ENCODE assay signal across 8 cellular contexts in the genomic region with DNA sequence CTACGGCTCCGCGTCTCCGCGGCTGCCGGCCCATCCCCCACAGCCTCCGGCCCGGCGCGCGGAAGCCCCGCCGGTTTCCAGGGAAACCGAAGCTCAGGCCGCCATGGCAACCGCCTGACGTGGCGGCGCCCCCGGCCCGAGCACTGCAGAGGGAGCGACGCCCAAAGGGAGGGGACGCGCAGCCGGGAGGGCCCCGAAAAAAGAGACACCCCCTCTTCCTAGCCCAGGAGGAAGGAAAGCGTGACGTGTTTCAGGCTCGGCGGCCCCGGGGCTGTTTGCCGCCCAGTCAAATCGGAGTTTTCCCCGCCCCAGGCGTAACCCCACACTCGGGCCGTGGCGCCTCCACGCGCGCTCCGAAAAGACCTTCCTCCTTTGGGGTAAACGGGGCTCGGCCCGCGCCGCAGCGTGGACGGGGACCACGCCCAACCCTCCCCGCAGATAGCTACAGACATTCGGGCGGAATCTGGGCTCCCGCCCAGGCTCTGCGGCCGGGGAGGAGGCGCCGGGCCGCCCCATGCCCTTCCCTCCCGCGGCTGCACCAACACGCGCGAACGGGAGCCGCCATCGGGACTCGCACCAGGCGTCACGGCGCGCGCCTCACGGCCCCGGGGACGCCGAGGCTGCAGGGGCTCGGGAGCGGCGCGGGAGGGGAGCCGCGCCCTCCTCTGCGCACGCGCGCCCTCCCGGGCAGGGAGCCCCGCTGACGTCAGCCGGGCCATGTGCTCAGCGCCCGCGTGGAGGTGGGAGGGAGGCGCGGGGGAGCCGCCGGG. TPM values are rescaled to one million over a fixed set of nuclear protein-coding genes. Genes with fewer than 3 reads are reported as not detected.
DNase-seq lines count a peak whose midpoint lies in the region; ATAC-seq and TF ChIP-seq lines count a peak whose summit lies in the region.

No MANE protein-coding gene starts in this region.

- intact Hi-C loops in dendritic cell treated with granulocyte-macrophage colony-stimulating factor and Interleukin-4, amounts not matched to agents 40 ng/mL and 50 ng/mL, for 4 days (cut with micrococcal nuclease) = loop anchor here (10.0 kb wide), 1 partner anchor 819 kb away; no protein-coding TSS in a partner anchor

- TF ChIP-seq RAD21 in liver (IDR thresholded peaks at IDR 0.05) = no peak

- under 1% methylated on average over 99 of the region's 99 CpGs for WGBS in liver

- DNase-seq in AG20443 (ENCODE audit: low spot score) = peak; percentile 91
- DNase-seq in NCI-H510A (lab: John Stamatoyannopoulos, UW) = peak; percentile 74
- peak; percentile 80 to 83 for DNase-seq in activated CD4-positive, alpha-beta T cell treated with anti-CD3 and anti-CD28 coated beads, Interleukin-2, amount 50 U/mL, for 24 hours (ENCODE audit: low read depth in 1 of 2, low spot score in 1 of 2)
- DNase-seq in stimulated activated CD4-positive, alpha-beta T cell treated with anti-CD3 and anti-CD28 coated beads, Interleukin-2, amount 100 ng/mL, for 48 hours = peak; percentile 83 to 89

- peak overlapping the region; percentile 61 to 85 (median 68) for H3K4me3 ChIP-seq in liver (ENCODE audit: low read depth in 1 of 3, low read length in 3 of 3)

- no peaks in the 10 kb centered on the region for H3K36me3 ChIP-seq in liver (ENCODE audit: control insufficient read depth in 4 of 4, insufficient read depth in 3 of 4, low read depth in 1 of 4, low read length in 3 of 4)

- H3K9me3 Mint-ChIP-seq in dendritic cell treated with granulocyte-macrophage colony-stimulating factor and Interleukin-4, amounts not matched to agents 40 ng/mL and 50 ng/mL, for 4 days = no peaks in the 10 kb centered on the region

- peak overlapping the region; percentile 83 for H3K4me3 Mint-ChIP-seq in dendritic cell treated with granulocyte-macrophage colony-stimulating factor and Interleukin-4, amounts not matched to agents 40 ng/mL and 50 ng/mL, for 4 days

- peak overlapping the region; percentile 95 for H3K27ac Mint-ChIP-seq in dendritic cell treated with granulocyte-macrophage colony-stimulating factor and Interleukin-4, amounts not matched to agents 40 ng/mL and 50 ng/mL, for 4 days

- peaks cover 68% of the 10 kb centered on the region for H3K36me3 Mint-ChIP-seq in dendritic cell treated with granulocyte-macrophage colony-stimulating factor and Interleukin-4, amounts not matched to agents 40 ng/mL and 50 ng/mL, for 4 days (ENCODE audit: low read depth)

- H3K4me1 ChIP-seq in liver (ENCODE audit: control insufficient read depth in 4 of 4, insufficient read depth in 4 of 4, low read length in 3 of 4) = peaks cover 16 to 45% (median 35%) of the 10 kb centered on the region in 4 donors

- TF ChIP-seq CTCF in liver (IDR thresholded peaks at IDR 0.05; ENCODE audit: low read depth, low read length, missing input control) = no peak

- H3K9me3 ChIP-seq in liver (ENCODE audit: control insufficient read depth in 4 of 4, low read length in 3 of 4) = no peaks in the 10 kb centered on the region

- in situ Hi-C loops in GM18951 (cut with MboI; ENCODE audit: low sequenced_read_pairs, unreplicated experiment) = no loop called here

- H3K27ac ChIP-seq in liver (ENCODE audit: low read depth in 1 of 2, low read length in 2 of 2) = peak overlapping the region; percentile 99

- peak; percentile 32 for ATAC-seq in HG03159 (IDR thresholded peaks at IDR 0.05; ENCODE audit: unreplicated experiment)

- H3K27me3 Mint-ChIP-seq in dendritic cell treated with granulocyte-macrophage colony-stimulating factor and Interleukin-4, amounts not matched to agents 40 ng/mL and 50 ng/mL, for 4 days = no peaks in the 10 kb centered on the region

- peak; percentile 63 for TF ChIP-seq POLR2A in GM18951 (IDR thresholded peaks at IDR 0.05; ENCODE audit: extremely low read depth, insufficient read depth, insufficient read length)

- peak overlapping the region; percentile 56 to 74 for H3K9ac ChIP-seq in liver (ENCODE audit: low read depth in 1 of 2, low read length in 2 of 2)

- H3K27me3 ChIP-seq in liver (ENCODE audit: control insufficient read depth in 4 of 4, insufficient read depth in 4 of 4, low read length in 3 of 4) = no peaks in the 10 kb centered on the region

- peaks cover 85% of the 10 kb centered on the region for H3K4me1 Mint-ChIP-seq in dendritic cell treated with granulocyte-macrophage colony-stimulating factor and Interleukin-4, amounts not matched to agents 40 ng/mL and 50 ng/mL, for 4 days (ENCODE audit: low read depth)

TF ChIP-seq in liver, 16 proteins besides CTCF, POLR2A, EP300 and RAD21:
- TF ChIP-seq RXRA (IDR thresholded peaks at IDR 0.05) = no peak
- TF ChIP-seq, protein P1, sequence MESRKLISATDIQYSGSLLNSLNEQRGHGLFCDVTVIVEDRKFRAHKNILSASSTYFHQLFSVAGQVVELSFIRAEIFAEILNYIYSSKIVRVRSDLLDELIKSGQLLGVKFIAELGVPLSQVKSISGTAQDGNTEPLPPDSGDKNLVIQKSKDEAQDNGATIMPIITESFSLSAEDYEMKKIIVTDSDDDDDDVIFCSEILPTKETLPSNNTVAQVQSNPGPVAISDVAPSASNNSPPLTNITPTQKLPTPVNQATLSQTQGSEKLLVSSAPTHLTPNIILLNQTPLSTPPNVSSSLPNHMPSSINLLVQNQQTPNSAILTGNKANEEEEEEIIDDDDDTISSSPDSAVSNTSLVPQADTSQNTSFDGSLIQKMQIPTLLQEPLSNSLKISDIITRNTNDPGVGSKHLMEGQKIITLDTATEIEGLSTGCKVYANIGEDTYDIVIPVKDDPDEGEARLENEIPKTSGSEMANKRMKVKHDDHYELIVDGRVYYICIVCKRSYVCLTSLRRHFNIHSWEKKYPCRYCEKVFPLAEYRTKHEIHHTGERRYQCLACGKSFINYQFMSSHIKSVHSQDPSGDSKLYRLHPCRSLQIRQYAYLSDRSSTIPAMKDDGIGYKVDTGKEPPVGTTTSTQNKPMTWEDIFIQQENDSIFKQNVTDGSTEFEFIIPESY (IDR thresholded peaks at IDR 0.05) = no peak
- TF ChIP-seq YY1 (IDR thresholded peaks at IDR 0.05) = no peak
- TF ChIP-seq EGR1 (IDR thresholded peaks at IDR 0.05; ENCODE audit: low read depth in 2 of 2) = no peak
- TF ChIP-seq HNF4A (conservative IDR thresholded peaks at IDR 0.05) = no peak
- TF ChIP-seq SP1 (IDR thresholded peaks at IDR 0.05) = no peak

RNA-seq across cellular contexts. Expression of a gene that starts 7.5 kb away (rescaled TPM):
- 1 to 10 TPM; 2.8 to 5.0 TPM for total RNA-seq in liver
- 1 to 10 TPM; 1.7 to 2.5 TPM for polyA plus RNA-seq in liver

RNA-seq across cellular contexts. Expression of a gene that starts 56.1 kb away (rescaled TPM):
- 10 to 100 TPM; 12.4 to 17.5 TPM for total RNA-seq in liver
- 10 to 100 TPM in 1 of 2 donors, 1 to 10 TPM in 1; 5.5 to 12.4 TPM for polyA plus RNA-seq in liver

RNA-seq across cellular contexts. Expression of a gene that starts 57.1 kb away (rescaled TPM):
- total RNA-seq in liver = 10 to 100 TPM; 18.1 to 27.0 TPM
- 1 to 10 TPM; 6.5 to 9.6 TPM for polyA plus RNA-seq in liver

Comparison
In these comparisons a context has a peak if more than half of its experiments do, and no peak if none do; other contexts are left out.
1. Peak in every context shown above with its lines: DNase-seq, ATAC-seq, H3K4me3 ChIP-seq and H3K27ac ChIP-seq.